Comparison of ENCODE assay signal across 9 cellular contexts in genomic region chr16:68776821-68777485, GRCh38. TPM values are rescaled to one million over a fixed set of nuclear protein-coding genes. Genes with fewer than 3 reads are reported as not detected.
DNase-seq lines count a peak whose midpoint lies in the region; ATAC-seq lines count a peak whose summit lies in the region.
"Had no signal": no experiment of that assay in that cellular context is flagged by ENCODE, and none has a peak within 500 bp of the region (broad histone marks: within the 10 kb centered on the region; RNA-seq: fewer than 3 reads in every experiment).

No MANE protein-coding gene starts in this region.

- peak; percentile 20 for DNase-seq in activated CD4-positive, alpha-beta T cell treated with anti-CD3 and anti-CD28 coated beads for 48 hours
- DNase-seq in activated CD4-positive, alpha-beta T cell treated with anti-CD3 and anti-CD28 coated beads for 4 hours: no peak
- DNase-seq in activated CD4-positive, alpha-beta memory T cell treated with anti-CD3 and anti-CD28 coated beads, Interleukin-2, amount 10 ng/mL, durations not matched to agents 7 days and 5 days: peak; percentile 41
- peak in 1 of 2 donors; percentile 67 for DNase-seq in stimulated activated effector memory CD8-positive, alpha-beta T cell treated with anti-CD3 and anti-CD28 coated beads, Interleukin-12 subunit alpha, Interleukin-12 subunit beta, amount 100 ng/mL, for 72 hours (ENCODE audit: low spot score in 2 of 2)
- DNase-seq in NCI-H2171 treated with DMSO at 0.1 percent for 48 hours (lab: John Stamatoyannopoulos, UW): no peak
- DNase-seq in H4 (ENCODE audit: low spot score): no peak
- no peak for DNase-seq in iPS-NIHi11 (ENCODE audit: low spot score)

- POLR2A ChIA-PET in activated CD4-positive, alpha-beta memory T cell treated with anti-CD3 and anti-CD28 coated beads, Interleukin-2, amount 10 ng/mL, durations not matched to agents 7 days and 5 days (lab: Charles Lee): interaction anchor here (1.0 to 1.4 kb wide), 4 partner anchors 12 to 20 kb away, joined by 3 to 4 read pairs (median 4); no protein-coding TSS in a partner anchor

- no peaks in the 10 kb centered on the region for H3K9me3 Mint-ChIP-seq in activated CD4-positive, alpha-beta memory T cell treated with anti-CD3 and anti-CD28 coated beads, Interleukin-2, amount 10 ng/mL, durations not matched to agents 7 days and 5 days
- H3K9me3 Mint-ChIP-seq in stimulated activated effector memory CD8-positive, alpha-beta T cell treated with anti-CD3 and anti-CD28 coated beads, Interleukin-12 subunit alpha, Interleukin-12 subunit beta, amount 100 ng/mL, for 72 hours: no peaks in the 10 kb centered on the region

- peak; percentile 55 for ATAC-seq in HG02970 (IDR thresholded peaks at IDR 0.05; ENCODE audit: low FRiP score, unreplicated experiment)
- peak; percentile 94 for ATAC-seq in stimulated activated effector memory CD8-positive, alpha-beta T cell treated with anti-CD3 and anti-CD28 coated beads, Interleukin-12 subunit alpha, Interleukin-12 subunit beta, amount 100 ng/mL, for 72 hours
- ATAC-seq: A549 had no signal

- CTCF ChIA-PET in activated CD4-positive, alpha-beta memory T cell treated with anti-CD3 and anti-CD28 coated beads, Interleukin-2, amount 10 ng/mL, durations not matched to agents 7 days and 5 days (lab: Charles Lee): interaction anchor here (0.6 to 1.2 kb wide), 6 partner anchors 10 to 346 kb away, joined by 3 to 5 read pairs (median 4); no protein-coding TSS in a partner anchor

- peaks cover 11% of the 10 kb centered on the region for H3K4me1 Mint-ChIP-seq in activated CD4-positive, alpha-beta memory T cell treated with anti-CD3 and anti-CD28 coated beads, Interleukin-2, amount 10 ng/mL, durations not matched to agents 7 days and 5 days
- peaks cover 7% of the 10 kb centered on the region for H3K4me1 Mint-ChIP-seq in stimulated activated effector memory CD8-positive, alpha-beta T cell treated with anti-CD3 and anti-CD28 coated beads, Interleukin-12 subunit alpha, Interleukin-12 subunit beta, amount 100 ng/mL, for 72 hours

- no peak overlapping the region for H3K4me3 Mint-ChIP-seq in activated CD4-positive, alpha-beta memory T cell treated with anti-CD3 and anti-CD28 coated beads, Interleukin-2, amount 10 ng/mL, durations not matched to agents 7 days and 5 days
- H3K4me3 Mint-ChIP-seq in stimulated activated effector memory CD8-positive, alpha-beta T cell treated with anti-CD3 and anti-CD28 coated beads, Interleukin-12 subunit alpha, Interleukin-12 subunit beta, amount 100 ng/mL, for 72 hours: no peak overlapping the region

- no peaks in the 10 kb centered on the region for H3K36me3 Mint-ChIP-seq in activated CD4-positive, alpha-beta memory T cell treated with anti-CD3 and anti-CD28 coated beads, Interleukin-2, amount 10 ng/mL, durations not matched to agents 7 days and 5 days (ENCODE audit: low read depth)
- H3K36me3 Mint-ChIP-seq in stimulated activated effector memory CD8-positive, alpha-beta T cell treated with anti-CD3 and anti-CD28 coated beads, Interleukin-12 subunit alpha, Interleukin-12 subunit beta, amount 100 ng/mL, for 72 hours: no peaks in the 10 kb centered on the region

- no peak overlapping the region for H3K27ac Mint-ChIP-seq in activated CD4-positive, alpha-beta memory T cell treated with anti-CD3 and anti-CD28 coated beads, Interleukin-2, amount 10 ng/mL, durations not matched to agents 7 days and 5 days
- no peak overlapping the region for H3K27ac Mint-ChIP-seq in stimulated activated effector memory CD8-positive, alpha-beta T cell treated with anti-CD3 and anti-CD28 coated beads, Interleukin-12 subunit alpha, Interleukin-12 subunit beta, amount 100 ng/mL, for 72 hours

- H3K27me3 Mint-ChIP-seq in activated CD4-positive, alpha-beta memory T cell treated with anti-CD3 and anti-CD28 coated beads, Interleukin-2, amount 10 ng/mL, durations not matched to agents 7 days and 5 days: peaks cover 36% of the 10 kb centered on the region

RNA-seq across cellular contexts. Expression of gene CDH1, which starts 39.9 kb away (rescaled TPM):
- under 1 TPM; 0.18 to 0.20 TPM for total RNA-seq in activated CD4-positive, alpha-beta memory T cell treated with anti-CD3 and anti-CD28 coated beads, Interleukin-2, amount 10 ng/mL, durations not matched to agents 7 days and 5 days
- total RNA-seq in H4 (2014; rRNA removed; shearing (Covaris generic)): not detected in 2 replicates

Comparison
In these comparisons a context has a peak if more than half of its experiments do, and no peak if none do; other contexts are left out.
1. DNase-seq: peak in activated CD4-positive, alpha-beta T cell treated with anti-CD3 and anti-CD28 coated beads for 48 hours (single experiment) and activated CD4-positive, alpha-beta memory T cell treated with anti-CD3 and anti-CD28 coated beads, Interleukin-2, amount 10 ng/mL, durations not matched to agents 7 days and 5 days (single experiment); none in activated CD4-positive, alpha-beta T cell treated with anti-CD3 and anti-CD28 coated beads for 4 hours (0 of 2), NCI-H2171 treated with DMSO at 0.1 percent for 48 hours (single experiment), H4 (single experiment) and iPS-NIHi11 (single experiment).